ENCODE assay signal across 16 cellular contexts in the genomic region with DNA sequence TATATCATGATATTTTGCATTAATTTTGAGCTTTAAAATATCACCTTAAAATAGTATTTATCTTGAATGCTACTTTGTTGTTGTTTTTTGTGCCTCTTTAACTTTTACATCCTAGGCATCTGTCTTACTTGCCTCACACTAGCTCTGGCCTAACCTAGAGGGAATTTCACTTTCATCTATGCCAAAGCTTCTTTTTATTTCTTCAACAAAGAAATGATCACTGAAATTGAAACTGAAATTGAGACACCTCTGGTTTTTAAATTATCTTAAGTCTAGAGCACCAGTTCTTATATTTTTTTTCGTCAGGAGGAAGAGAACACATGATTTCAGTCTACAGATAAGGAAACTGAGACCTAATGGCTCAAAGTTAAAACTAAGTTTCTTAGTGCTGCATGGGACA. TPM values are rescaled to one million over a fixed set of nuclear protein-coding genes. Genes with fewer than 3 reads are reported as not detected.
DNase-seq lines count a peak whose midpoint lies in the region; ATAC-seq, FAIRE-seq and TF ChIP-seq lines count a peak whose summit lies in the region.
"Had no signal": no experiment of that assay in that cellular context is flagged by ENCODE, and none has a peak within 500 bp of the region (broad histone marks: within the 10 kb centered on the region; RNA-seq: fewer than 3 reads in every experiment).

No MANE protein-coding gene starts in this region.

- H3K9me3 ChIP-seq in Caco-2 (no peaks in the 10 kb centered on the region), small intestine (ENCODE audit: control insufficient read depth, low read depth) (no peaks in the 10 kb centered on the region)
- H3K9me3 ChIP-seq: thoracic aorta had no signal

- peaks cover 25% of the 10 kb centered on the region for H3K27me3 Mint-ChIP-seq in Caco-2 (ENCODE audit: insufficient read depth, unreplicated experiment)

- 13 to 39% (median 29%) methylated on average over 1 of the region's 1 CpG for WGBS in small intestine, 3 donors

- H3K27ac Mint-ChIP-seq in Caco-2 (ENCODE audit: unreplicated experiment), result no peak overlapping the region
- no peak overlapping the region for H3K27ac Mint-ChIP-seq in stimulated activated effector memory CD8-positive, alpha-beta T cell treated with anti-CD3 and anti-CD28 coated beads, Interleukin-12 subunit alpha, Interleukin-12 subunit beta, amount 100 ng/mL, for 72 hours
- H3K27ac Mint-ChIP-seq: CD4-positive, alpha-beta T cell had no signal

- H3K36me3 Mint-ChIP-seq in Caco-2 (ENCODE audit: insufficient read depth, unreplicated experiment), result no peaks in the 10 kb centered on the region
- H3K36me3 Mint-ChIP-seq in stimulated activated effector memory CD8-positive, alpha-beta T cell treated with anti-CD3 and anti-CD28 coated beads, Interleukin-12 subunit alpha, Interleukin-12 subunit beta, amount 100 ng/mL, for 72 hours, result no peaks in the 10 kb centered on the region

- H3K9me3 Mint-ChIP-seq in Caco-2 (ENCODE audit: unreplicated experiment), result peaks cover 10% of the 10 kb centered on the region
- H3K9me3 Mint-ChIP-seq in stimulated activated effector memory CD8-positive, alpha-beta T cell treated with anti-CD3 and anti-CD28 coated beads, Interleukin-12 subunit alpha, Interleukin-12 subunit beta, amount 100 ng/mL, for 72 hours, result no peaks in the 10 kb centered on the region
- H3K9me3 Mint-ChIP-seq: CD4-positive, alpha-beta T cell had no signal

- no TSS peak for BruUV-seq in Caco-2 (replicated peaks; lab: Mats Ljungman, UMichigan)

- intact Hi-C loops in Caco-2 (cut with micrococcal nuclease; ENCODE audit: unreplicated experiment), result no loop called here

- H3K36me3 ChIP-seq in Caco-2 (ENCODE audit: control insufficient read depth, insufficient read depth, low read length) (no peaks in the 10 kb centered on the region), small intestine (ENCODE audit: control insufficient read depth in 2 of 2, insufficient read depth in 2 of 2, low read length in 2 of 2) (no peaks in the 10 kb centered on the region)
- H3K36me3 ChIP-seq: ovary, thoracic aorta had no signal

- DNase-seq in GM20000 (ENCODE audit: low spot score) (peak; percentile 76), Caco-2 (no peak), NK-92 (lab: John Stamatoyannopoulos, UW; ENCODE audit: unreplicated experiment) (no peak), small intestine (no peak)
- no peak for DNase-seq in stimulated activated effector memory CD8-positive, alpha-beta T cell treated with anti-CD3 and anti-CD28 coated beads, Interleukin-12 subunit alpha, Interleukin-12 subunit beta, amount 100 ng/mL, for 72 hours (ENCODE audit: low spot score in 2 of 2)
- DNase-seq: activated naive CD4-positive, alpha-beta T cell treated with anti-CD3 and anti-CD28 coated beads, Interleukin-2, amount 50 U/mL, for 16 hours; CD4-positive, alpha-beta T cell; KG1; NCI-H524 treated with DMSO at 0.1 percent for 48 hours; ovary; stimulated activated CD4-positive, alpha-beta T cell treated with anti-CD3 and anti-CD28 coated beads, Interleukin-4, amount 100 ng/mL, for 4 hours had no signal

- CTCF ChIA-PET in Caco-2 (lab: Charles Lee), result interaction anchor here (0.7 kb wide), 1 partner anchor 41 kb away, joined by 7 read pairs; no protein-coding TSS in a partner anchor

- H3K4me1 Mint-ChIP-seq in Caco-2 (ENCODE audit: low read depth, unreplicated experiment), result peaks cover 8% of the 10 kb centered on the region
- H3K4me1 Mint-ChIP-seq in stimulated activated effector memory CD8-positive, alpha-beta T cell treated with anti-CD3 and anti-CD28 coated beads, Interleukin-12 subunit alpha, Interleukin-12 subunit beta, amount 100 ng/mL, for 72 hours, result peaks cover 9% of the 10 kb centered on the region

- no peak for TF ChIP-seq CTCF in GM20000 (IDR thresholded peaks at IDR 0.05; ENCODE audit: extremely low read depth, missing control alignments)
- no peak for TF ChIP-seq CTCF in Caco-2 (IDR thresholded peaks at IDR 0.05; ENCODE audit: insufficient read depth in 1 of 2, low read depth in 1 of 2, low read length in 1 of 2, severe bottlenecking in 1 of 2, unreplicated experiment in 1 of 2)

- POLR2A ChIA-PET in Caco-2 (lab: Charles Lee), result no interaction called here

- H3K4me1 ChIP-seq in Caco-2 (peaks cover 11% of the 10 kb centered on the region), small intestine (ENCODE audit: control insufficient read depth in 2 of 2, insufficient read depth in 1 of 2, low read depth in 1 of 2, low read length in 1 of 2) (no peaks in the 10 kb centered on the region)

- H3K4me3 ChIP-seq in Caco-2 (ENCODE audit: low read depth, low read length), result no peak overlapping the region
- H3K4me3 ChIP-seq in small intestine (ENCODE audit: low read depth in 1 of 2, low read length in 2 of 2), result no peak overlapping the region
- H3K4me3 ChIP-seq: ovary, thoracic aorta had no signal

- FAIRE-seq in small intestine (lab: Jason Lieb, UNC), result no peak
- FAIRE-seq: frontal cortex had no signal

- no peaks in the 10 kb centered on the region; the same call in 1 of the 2 replicates for H3K27me3 ChIP-seq in Caco-2 (replicated peaks; ENCODE audit: control insufficient read depth, insufficient read depth, low read length)
- H3K27me3 ChIP-seq in small intestine (ENCODE audit: control insufficient read depth in 2 of 2, insufficient read depth in 2 of 2, low read length in 2 of 2), result peaks cover 0 to 9% of the 10 kb centered on the region in 2 donors
- H3K27me3 ChIP-seq: ovary had no signal

- H3K4me3 Mint-ChIP-seq in Caco-2 (ENCODE audit: unreplicated experiment), result no peak overlapping the region
- H3K4me3 Mint-ChIP-seq in stimulated activated effector memory CD8-positive, alpha-beta T cell treated with anti-CD3 and anti-CD28 coated beads, Interleukin-12 subunit alpha, Interleukin-12 subunit beta, amount 100 ng/mL, for 72 hours, result no peak overlapping the region
- H3K4me3 Mint-ChIP-seq: CD4-positive, alpha-beta T cell had no signal

- ATAC-seq in GM18520 (IDR thresholded peaks at IDR 0.05; ENCODE audit: unreplicated experiment) (peak; percentile 78), HG02938 (IDR thresholded peaks at IDR 0.05; ENCODE audit: unreplicated experiment) (peak; percentile 94), HG03571 (IDR thresholded peaks at IDR 0.05; ENCODE audit: unreplicated experiment) (peak; percentile 84)
- no peak for ATAC-seq in stimulated activated effector memory CD8-positive, alpha-beta T cell treated with anti-CD3 and anti-CD28 coated beads, Interleukin-12 subunit alpha, Interleukin-12 subunit beta, amount 100 ng/mL, for 72 hours

- H3K27ac ChIP-seq in small intestine (ENCODE audit: low read depth in 1 of 2, low read length in 1 of 2), result no peak overlapping the region
- H3K27ac ChIP-seq: ovary, thoracic aorta had no signal

RNA-seq across cellular contexts. Expression of gene SCIN, which starts 3.5 kb away (rescaled TPM):
- total RNA-seq in Caco-2 (2022), result 0.39 and 0.84 TPM in 2 replicates
- 10 to 100 TPM in 2 of 3 donors, 1 to 10 TPM in 1; 4.0 to 61.1 (median 38.4) TPM for polyA plus RNA-seq in small intestine
